ENCODE assay signal across 10 cellular contexts in genomic region chr17:6427284-6427781, GRCh38. TPM values are rescaled to one million over a fixed set of nuclear protein-coding genes. Genes with fewer than 3 reads are reported as not detected.
DNase-seq lines count a peak whose midpoint lies in the region; ATAC-seq and TF ChIP-seq lines count a peak whose summit lies in the region.
"Had no signal": no experiment of that assay in that cellular context is flagged by ENCODE, and none has a peak within 500 bp of the region (broad histone marks: within the 10 kb centered on the region; RNA-seq: fewer than 3 reads in every experiment).

No MANE protein-coding gene starts in this region.

- no peak overlapping the region for H3K4me3 ChIP-seq in A673 (ENCODE audit: low read depth, low read length, poor library complexity, severe bottlenecking)
- H3K4me3 ChIP-seq: adrenal gland had no signal

- no peaks in the 10 kb centered on the region for H3K36me3 ChIP-seq in A673 (ENCODE audit: insufficient read depth, low read length, poor library complexity, severe bottlenecking)
- H3K36me3 ChIP-seq: adrenal gland had no signal

- H3K27ac Mint-ChIP-seq in T-helper 1 cell treated with Interleukin-12 subunit alpha and Interleukin-12 subunit beta and Interleukin-4 antibody, amounts not matched to agents 30 μg/mL and 1 μg/mL, for 36 hours = peak overlapping the region; percentile 95
- H3K27ac Mint-ChIP-seq: nephron had no signal

- peaks cover 19% of the 10 kb centered on the region for H3K4me1 Mint-ChIP-seq in T-helper 1 cell treated with Interleukin-12 subunit alpha and Interleukin-12 subunit beta and Interleukin-4 antibody, amounts not matched to agents 30 μg/mL and 1 μg/mL, for 36 hours (ENCODE audit: low read depth)
- H3K4me1 Mint-ChIP-seq: nephron had no signal

- intact Hi-C loops in A673 (cut with micrococcal nuclease; ENCODE audit: unreplicated experiment) = no loop called here

- BruUV-seq in A673 (replicated peaks; lab: Mats Ljungman, UMichigan) = no TSS peak

- H3K27ac ChIP-seq in A673 (ENCODE audit: low read depth, low read length, poor library complexity, severe bottlenecking) = no peak overlapping the region
- H3K27ac ChIP-seq: adrenal gland had no signal

- no peak for TF ChIP-seq CTCF in A673 (conservative IDR thresholded peaks at IDR 0.05; ENCODE audit: low read depth, low read length)

- CTCF ChIA-PET in A673 (lab: Charles Lee) = no interaction called here

- H3K27me3 Mint-ChIP-seq in T-helper 1 cell treated with Interleukin-12 subunit alpha and Interleukin-12 subunit beta and Interleukin-4 antibody, amounts not matched to agents 30 μg/mL and 1 μg/mL, for 36 hours (ENCODE audit: low read depth) = peaks cover 69% of the 10 kb centered on the region

- no peaks in the 10 kb centered on the region for H3K27me3 ChIP-seq in A673 (replicated peaks; ENCODE audit: insufficient read depth, low read depth, low read length, poor library complexity)
- H3K27me3 ChIP-seq: adrenal gland had no signal

- peaks cover 6% of the 10 kb centered on the region for H3K36me3 Mint-ChIP-seq in T-helper 1 cell treated with Interleukin-12 subunit alpha and Interleukin-12 subunit beta and Interleukin-4 antibody, amounts not matched to agents 30 μg/mL and 1 μg/mL, for 36 hours (ENCODE audit: low read depth)

- H3K9me3 ChIP-seq in A673 (ENCODE audit: low read depth, low read length, poor library complexity, severe bottlenecking) = no peaks in the 10 kb centered on the region
- H3K9me3 ChIP-seq: adrenal gland had no signal

- peak; percentile 68 for DNase-seq in activated CD8-positive, alpha-beta memory T cell treated with anti-CD3 and anti-CD28 coated beads for 24 hours
- DNase-seq in activated CD8-positive, alpha-beta memory T cell treated with anti-CD3 and anti-CD28 coated beads, Interleukin-2, amount 50 U/mL, for 4 hours = no peak
- DNase-seq in dermis blood vessel endothelial cell (peak; percentile 22), islet precursor cell (no peak), A673 (ENCODE audit: low spot score) (no peak)
- peak; percentile 60 for DNase-seq in stimulated activated naive CD8-positive, alpha-beta T cell treated with anti-CD3 and anti-CD28 coated beads, Interleukin-15, Interleukin-2, amounts not matched to agents 100 U/mL and 50 U/mL, for 24 hours
- DNase-seq: adrenal gland had no signal

- peaks cover 20% of the 10 kb centered on the region for H3K9me3 Mint-ChIP-seq in T-helper 1 cell treated with Interleukin-12 subunit alpha and Interleukin-12 subunit beta and Interleukin-4 antibody, amounts not matched to agents 30 μg/mL and 1 μg/mL, for 36 hours

- no peaks in the 10 kb centered on the region for H3K4me1 ChIP-seq in A673 (ENCODE audit: insufficient read depth, low read length, poor library complexity, severe bottlenecking)

- H3K4me3 Mint-ChIP-seq in T-helper 1 cell treated with Interleukin-12 subunit alpha and Interleukin-12 subunit beta and Interleukin-4 antibody, amounts not matched to agents 30 μg/mL and 1 μg/mL, for 36 hours = peak overlapping the region; percentile 79
- H3K4me3 Mint-ChIP-seq: nephron had no signal

- peak; percentile 72 for ATAC-seq in stimulated activated naive CD8-positive, alpha-beta T cell treated with anti-CD3 and anti-CD28 coated beads, Interleukin-15, Interleukin-2, amounts not matched to agents 100 U/mL and 50 U/mL, for 24 hours
- no peak for ATAC-seq in GM19455 (IDR thresholded peaks at IDR 0.05; ENCODE audit: unreplicated experiment)

- POLR2A ChIA-PET in A673 (lab: Charles Lee; ENCODE audit: low non-redundant PET) = no interaction called here

RNA-seq across cellular contexts. Expression of gene AIPL1, which starts 7.6 kb away (rescaled TPM):
- total RNA-seq in dermis blood vessel endothelial cell = not detected in 2 replicates
- not detected in 2 replicates for total RNA-seq in A673 (2021)
- total RNA-seq: adrenal gland had no signal

RNA-seq across cellular contexts. Expression of gene PIMREG, which starts 16.9 kb away (rescaled TPM):
- 7.8 and 62.4 TPM in 2 replicates for total RNA-seq in dermis blood vessel endothelial cell
- 90.5 and 107 TPM in 2 replicates for total RNA-seq in A673 (2021)

Comparison
In these comparisons a context has a peak if more than half of its experiments do, and no peak if none do; other contexts are left out.
1. DNase-seq: peak in activated CD8-positive, alpha-beta memory T cell treated with anti-CD3 and anti-CD28 coated beads for 24 hours (single experiment), dermis blood vessel endothelial cell (single experiment) and stimulated activated naive CD8-positive, alpha-beta T cell treated with anti-CD3 and anti-CD28 coated beads, Interleukin-15, Interleukin-2, amounts not matched to agents 100 U/mL and 50 U/mL, for 24 hours (single experiment); none in activated CD8-positive, alpha-beta memory T cell treated with anti-CD3 and anti-CD28 coated beads, Interleukin-2, amount 50 U/mL, for 4 hours (single experiment), islet precursor cell (single experiment) and A673 (single experiment).